ENCODE assay signal across 14 cellular contexts in genomic region chr10:62108768-62109430, GRCh38.
A peak's percentile ranks its signal among the peaks of the same experiment; 100 is the strongest.
DNase-seq lines count a peak whose midpoint lies in the region; ATAC-seq and TF ChIP-seq lines count a peak whose summit lies in the region.
"Had no signal": no experiment of that assay in that cellular context is flagged by ENCODE, and none has a peak within 500 bp of the region (broad histone marks: within the 10 kb centered on the region; RNA-seq: fewer than 3 reads in every experiment).

No MANE protein-coding gene starts in this region.

- H3K4me1 ChIP-seq in Panc1 (ENCODE audit: control insufficient read depth, insufficient read depth, low read length) (peaks cover 13% of the 10 kb centered on the region; the same call in 1 of the 2 replicates), lower lobe of right lung (peaks cover 24% of the 10 kb centered on the region)
- H3K4me1 ChIP-seq: gastrocnemius medialis had no signal

- H3K27ac Mint-ChIP-seq in activated CD4-positive, alpha-beta T cell treated with anti-CD3 and anti-CD28 coated beads, Interleukin-2, amount 10 ng/mL, durations not matched to agents 7 days and 5 days, result peak overlapping the region; percentile 57
- H3K27ac Mint-ChIP-seq in naive B cell, result peak overlapping the region; percentile 7 to 95 (median 86)

- ATAC-seq in GM21515 (IDR thresholded peaks at IDR 0.05; ENCODE audit: unreplicated experiment) (peak; percentile 29), Panc1 (0 out of 2 replicates have a peak, but pooled peaks have one; percentile 22), naive B cell (ENCODE audit: low read depth in 2 of 2) (no peak), lower lobe of right lung (no peak)
- ATAC-seq: A549, gastrocnemius medialis had no signal

- no peaks in the 10 kb centered on the region for H3K27me3 Mint-ChIP-seq in activated CD4-positive, alpha-beta T cell treated with anti-CD3 and anti-CD28 coated beads, Interleukin-2, amount 10 ng/mL, durations not matched to agents 7 days and 5 days
- no peaks in the 10 kb centered on the region for H3K27me3 Mint-ChIP-seq in naive B cell

- intact Hi-C loops in Panc1 (cut with micrococcal nuclease; ENCODE audit: unreplicated experiment) (no loop called here), lower lobe of right lung (cut with DNase I) (no loop called here)

- POLR2A ChIA-PET in activated CD4-positive, alpha-beta T cell treated with anti-CD3 and anti-CD28 coated beads, Interleukin-2, amount 10 ng/mL, durations not matched to agents 7 days and 5 days (lab: Charles Lee), result interaction anchor here (0.7 kb wide), 1 partner anchor 1389 kb away, joined by 3 read pairs; no protein-coding TSS in a partner anchor
- POLR2A ChIA-PET in Panc1 (lab: Charles Lee), result no interaction called here

- TF ChIP-seq CTCF in Panc1 (IDR thresholded peaks at IDR 0.05) (no peak), lower lobe of right lung (IDR thresholded peaks at IDR 0.05) (no peak)

- H3K27me3 ChIP-seq in Panc1 (ENCODE audit: control insufficient read depth, insufficient read depth, low read length), result no peaks in the 10 kb centered on the region
- no peaks in the 10 kb centered on the region for H3K27me3 ChIP-seq in lower lobe of right lung (ENCODE audit: low read depth)
- H3K27me3 ChIP-seq: gastrocnemius medialis, Peyer's patch had no signal

- CTCF ChIA-PET in activated CD4-positive, alpha-beta T cell treated with anti-CD3 and anti-CD28 coated beads, Interleukin-2, amount 10 ng/mL, durations not matched to agents 7 days and 5 days (lab: Charles Lee), result interaction anchor here (0.8 to 1.2 kb wide), 7 partner anchors 10 to 136 kb away, joined by 3 to 5 read pairs (median 3); no protein-coding TSS in a partner anchor
- CTCF ChIA-PET in Panc1 (lab: Charles Lee), result no interaction called here

- peaks cover 45% of the 10 kb centered on the region for H3K4me1 Mint-ChIP-seq in activated CD4-positive, alpha-beta T cell treated with anti-CD3 and anti-CD28 coated beads, Interleukin-2, amount 10 ng/mL, durations not matched to agents 7 days and 5 days
- H3K4me1 Mint-ChIP-seq in naive B cell, result peaks cover 56 to 78% (median 61%) of the 10 kb centered on the region in 3 donors

- H3K27ac ChIP-seq in Panc1 (ENCODE audit: low read length) (peak overlapping the region; percentile 56), lower lobe of right lung (no peak overlapping the region)
- H3K27ac ChIP-seq: A549, gastrocnemius medialis, Peyer's patch had no signal

- H3K4me3 Mint-ChIP-seq in activated CD4-positive, alpha-beta T cell treated with anti-CD3 and anti-CD28 coated beads, Interleukin-2, amount 10 ng/mL, durations not matched to agents 7 days and 5 days, result no peak overlapping the region
- H3K4me3 Mint-ChIP-seq in naive B cell, result peak overlapping the region; percentile 19 to 89 (median 73)

- H3K4me3 ChIP-seq in Panc1 (ENCODE audit: low read depth in 2 of 2, low read length in 2 of 2) (no peak overlapping the region), lower lobe of right lung (no peak overlapping the region)
- H3K4me3 ChIP-seq: A549, gastrocnemius medialis, mucosa of descending colon, Peyer's patch had no signal

- in situ Hi-C loops in Panc1 (cut with HindIII; ENCODE audit: low pct_unique_long_range_greater_than_20kb, low sequenced_read_pairs), result no loop called here

- H3K36me3 Mint-ChIP-seq in activated CD4-positive, alpha-beta T cell treated with anti-CD3 and anti-CD28 coated beads, Interleukin-2, amount 10 ng/mL, durations not matched to agents 7 days and 5 days (ENCODE audit: low read depth), result peaks cover 10% of the 10 kb centered on the region
- H3K36me3 Mint-ChIP-seq in naive B cell, result no peaks in the 10 kb centered on the region

- no peaks in the 10 kb centered on the region for H3K36me3 ChIP-seq in Panc1 (ENCODE audit: control insufficient read depth, insufficient read depth, low read length)
- H3K36me3 ChIP-seq in lower lobe of right lung, result no peaks in the 10 kb centered on the region
- H3K36me3 ChIP-seq: gastrocnemius medialis, Peyer's patch had no signal

- H3K9me3 ChIP-seq in Panc1 (ENCODE audit: control insufficient read depth, insufficient read depth, low read depth, low read length) (no peaks in the 10 kb centered on the region), lower lobe of right lung (no peaks in the 10 kb centered on the region)
- H3K9me3 ChIP-seq: A549, gastrocnemius medialis, mucosa of descending colon, Peyer's patch had no signal

- H3K9me3 Mint-ChIP-seq in activated CD4-positive, alpha-beta T cell treated with anti-CD3 and anti-CD28 coated beads, Interleukin-2, amount 10 ng/mL, durations not matched to agents 7 days and 5 days, result peaks cover 13% of the 10 kb centered on the region
- peaks cover 0 to 2% (median 0%) of the 10 kb centered on the region in 7 donors for H3K9me3 Mint-ChIP-seq in naive B cell

- no TSS peak for BruUV-seq in Panc1 (replicated peaks; lab: Mats Ljungman, UMichigan)

- DNase-seq in activated CD4-positive, alpha-beta T cell treated with anti-CD3 and anti-CD28 coated beads, Interleukin-2, amount 10 ng/mL, durations not matched to agents 7 days and 5 days, result no peak
- no peak for DNase-seq in activated CD4-positive, alpha-beta T cell treated with anti-CD3 and anti-CD28 coated beads, Interleukin-2, amount 50 U/mL, for 4 hours
- no peak for DNase-seq in Panc1 (ENCODE audit: low read depth, low spot score)
- DNase-seq in naive B cell, result no peak
- no peak for DNase-seq in EL
- DNase-seq in lower lobe of right lung, result no peak
- no peak for DNase-seq in SW 1271 (lab: John Stamatoyannopoulos, UW)
- DNase-seq: activated CD4-positive, alpha-beta T cell treated with anti-CD3 and anti-CD28 coated beads for 4 hours; central memory CD4-positive, alpha-beta T cell; gastrocnemius medialis; mucosa of descending colon; Peyer's patch had no signal

Comparison
In these comparisons a context has a peak if more than half of its experiments do, and no peak if none do; other contexts are left out.
1. ATAC-seq: peak in GM21515 (single experiment) and Panc1 (single experiment); none in naive B cell (0 of 2) and lower lobe of right lung (0 of 2).